ENCODE assay signal across 11 cellular contexts in the genomic region with DNA sequence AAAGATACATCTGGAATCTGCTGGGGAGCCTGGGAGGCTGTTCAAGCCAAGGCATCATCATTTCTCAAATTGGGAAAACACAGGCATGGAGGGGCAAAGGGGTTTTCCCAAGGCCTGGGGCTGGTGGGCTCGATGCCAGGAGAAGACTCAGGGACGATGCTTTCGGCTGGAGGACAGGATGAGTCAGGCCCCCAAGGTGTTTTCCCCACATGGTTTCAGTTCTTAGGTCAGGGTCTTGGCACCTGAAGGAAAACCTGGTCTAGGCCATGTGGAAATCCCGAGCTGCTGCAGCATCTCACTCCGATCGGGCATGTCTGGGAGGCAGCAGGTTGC.
A peak's percentile ranks its signal among the peaks of the same experiment; 100 is the strongest.
DNase-seq lines count a peak whose midpoint lies in the region; ATAC-seq and TF ChIP-seq lines count a peak whose summit lies in the region.
"Had no signal": no experiment of that assay in that cellular context is flagged by ENCODE, and none has a peak within 500 bp of the region (broad histone marks: within the 10 kb centered on the region; RNA-seq: fewer than 3 reads in every experiment).

No MANE protein-coding gene starts in this region.

- intact Hi-C loops in uterus (cut with DNase I; ENCODE audit: low total_unique reads) = no loop called here
- intact Hi-C loops in heart left ventricle (cut with DNase I) = loop anchor here in 1 of 10 donors (5.0 kb wide), 1 partner anchor 792 kb away; no protein-coding TSS in a partner anchor

- CTCF ChIA-PET in GM10248 (lab: Yijun Ruan, JAX) = no interaction called here

- DNase-seq in GM10248 (ENCODE audit: extremely low spot score) = peak; percentile 54
- peak; percentile 62 for DNase-seq in GM20000 (ENCODE audit: low spot score)
- DNase-seq in M059J (ENCODE audit: low read depth) = peak; percentile 89
- peak; percentile 99 for DNase-seq in glomerular visceral epithelial cell (ENCODE audit: extremely low spot score)
- no peak for DNase-seq in uterus
- DNase-seq in D341Med (ENCODE audit: low spot score) = no peak
- no peak for DNase-seq in NCI-H510A (lab: John Stamatoyannopoulos, UW)
- no peak for DNase-seq in heart left ventricle
- DNase-seq: amniotic stem cell, small intestine had no signal

- H3K27ac ChIP-seq in uterus (no peak overlapping the region), heart left ventricle (no peak overlapping the region)
- H3K27ac ChIP-seq: PC-9 had no signal

- H3K4me3 ChIP-seq in uterus (no peak overlapping the region), heart left ventricle (no peak overlapping the region)
- H3K4me3 ChIP-seq: PC-9 had no signal

- H3K27me3 ChIP-seq in uterus (no peaks in the 10 kb centered on the region), heart left ventricle (no peaks in the 10 kb centered on the region)

- H3K36me3 ChIP-seq in uterus (no peaks in the 10 kb centered on the region), heart left ventricle (no peaks in the 10 kb centered on the region)

- H3K9me3 ChIP-seq in uterus = no peaks in the 10 kb centered on the region
- H3K9me3 ChIP-seq in heart left ventricle = no peaks in the 10 kb centered on the region

- WGBS in heart left ventricle, 4 donors = 54 to 80% (median 65%) methylated on average over 5 to 6 of the region's 6 CpGs

- POLR2A ChIA-PET in GM10248 (lab: Yijun Ruan, JAX) = no interaction called here

- TF ChIP-seq POLR2A in uterus (IDR thresholded peaks at IDR 0.05) (no peak), heart left ventricle (IDR thresholded peaks at IDR 0.05) (no peak)

- no peak for ATAC-seq in heart left ventricle

- TF ChIP-seq CTCF in GM10248 (IDR thresholded peaks at IDR 0.05; ENCODE audit: control extremely low read depth, extremely low read depth, low read depth, missing control alignments) (no peak), GM20000 (IDR thresholded peaks at IDR 0.05; ENCODE audit: extremely low read depth, missing control alignments) (no peak), uterus (IDR thresholded peaks at IDR 0.05) (no peak), heart left ventricle (IDR thresholded peaks at IDR 0.05) (no peak)

- H3K4me1 ChIP-seq in uterus (no peaks in the 10 kb centered on the region), heart left ventricle (peaks cover 0 to 14% (median 0%) of the 10 kb centered on the region in 12 donors)

Comparison
In these comparisons a context has a peak if more than half of its experiments do, and no peak if none do; other contexts are left out.
1. DNase-seq: peak in GM10248 (single experiment), GM20000 (single experiment), M059J (single experiment) and glomerular visceral epithelial cell (single experiment); none in uterus (0 of 2), D341Med (single experiment), NCI-H510A (single experiment) and heart left ventricle (0 of 5).